Comparison of ENCODE assay signal across 8 cellular contexts in the genomic region with DNA sequence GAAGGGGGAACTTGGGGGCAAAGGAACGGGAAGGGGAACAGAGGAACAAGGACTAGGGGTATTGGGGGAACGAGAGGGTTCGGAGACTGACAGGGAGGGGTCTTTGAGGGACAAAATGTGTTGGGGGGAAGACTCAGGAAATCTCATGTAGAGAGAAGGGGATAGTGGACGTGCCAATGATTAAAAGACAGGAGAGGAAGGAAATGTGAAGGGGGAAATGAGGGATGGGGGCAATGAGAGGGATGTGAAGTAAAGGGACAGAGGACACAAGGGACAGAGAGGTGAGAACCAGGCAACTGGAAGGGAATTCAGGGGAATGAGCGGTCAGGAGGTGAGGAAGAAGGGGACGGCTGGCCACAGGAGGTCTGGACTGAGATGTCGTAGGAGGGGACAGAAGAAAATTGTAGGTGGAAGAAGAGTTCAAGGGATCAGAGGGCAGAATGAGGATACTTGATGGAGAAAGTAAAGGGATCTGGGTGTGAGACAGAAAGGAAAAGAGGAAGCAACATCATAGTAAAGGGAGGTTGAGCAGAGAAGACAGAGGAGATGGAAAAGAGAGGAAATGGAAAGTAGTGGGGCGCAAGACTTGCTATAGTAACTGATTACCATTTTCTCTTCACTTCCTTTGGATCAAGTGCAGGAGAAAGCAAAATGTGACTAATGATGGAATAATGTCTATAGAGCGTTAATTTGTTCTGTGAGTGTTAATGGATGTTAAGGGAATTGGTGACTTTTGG. TPM values are rescaled to one million over a fixed set of nuclear protein-coding genes. Genes with fewer than 3 reads are reported as not detected.
DNase-seq lines count a peak whose midpoint lies in the region; ATAC-seq and TF ChIP-seq lines count a peak whose summit lies in the region.

No MANE protein-coding gene starts in this region.

- 15% methylated on average over 9 of the region's 9 CpGs for WGBS in prostate gland

- no peaks in the 10 kb centered on the region for H3K27me3 ChIP-seq in SJSA1 (replicated peaks)
- no peaks in the 10 kb centered on the region for H3K27me3 ChIP-seq in prostate gland (replicated peaks; ENCODE audit: insufficient read depth)

- H3K27me3 Mint-ChIP-seq in activated CD4-positive, alpha-beta T cell treated with anti-CD3 and anti-CD28 coated beads, Interleukin-2, amount 10 ng/mL, durations not matched to agents 24 days and 14 days: peaks cover 4% of the 10 kb centered on the region

- ATAC-seq in HG03432 (IDR thresholded peaks at IDR 0.05; ENCODE audit: unreplicated experiment) (no peak), GM21515 (IDR thresholded peaks at IDR 0.05; ENCODE audit: unreplicated experiment) (no peak)

- intact Hi-C loops in activated CD4-positive, alpha-beta T cell treated with anti-CD3 and anti-CD28 coated beads, Interleukin-2, amount 10 ng/mL, durations not matched to agents 24 days and 14 days (cut with micrococcal nuclease): loop anchor here (1.0 to 10.0 kb wide), 7 partner anchors 33 to 312 kb away; partner anchors contain the start of genes APH1B, RPS27L and USP3
- intact Hi-C loops in prostate gland (cut with DNase I): loop anchor here (2.0 kb wide), 1 partner anchor 87 kb away; the partner anchor contains the start of gene APH1B

- peak overlapping the region; percentile 92 for H3K4me3 Mint-ChIP-seq in activated CD4-positive, alpha-beta T cell treated with anti-CD3 and anti-CD28 coated beads, Interleukin-2, amount 10 ng/mL, durations not matched to agents 24 days and 14 days

- peaks cover 46% of the 10 kb centered on the region for H3K4me1 Mint-ChIP-seq in activated CD4-positive, alpha-beta T cell treated with anti-CD3 and anti-CD28 coated beads, Interleukin-2, amount 10 ng/mL, durations not matched to agents 24 days and 14 days

- H3K9me3 ChIP-seq in SJSA1 (replicated peaks): no peaks in the 10 kb centered on the region
- no peaks in the 10 kb centered on the region for H3K9me3 ChIP-seq in prostate gland

- H3K27ac Mint-ChIP-seq in activated CD4-positive, alpha-beta T cell treated with anti-CD3 and anti-CD28 coated beads, Interleukin-2, amount 10 ng/mL, durations not matched to agents 24 days and 14 days: peak overlapping the region; percentile 86

- peaks cover 63% of the 10 kb centered on the region for H3K4me1 ChIP-seq in SJSA1 (replicated peaks)
- no peaks in the 10 kb centered on the region for H3K4me1 ChIP-seq in prostate gland (replicated peaks)

- H3K36me3 ChIP-seq in SJSA1: no peaks in the 10 kb centered on the region
- no peaks in the 10 kb centered on the region for H3K36me3 ChIP-seq in prostate gland

- H3K36me3 Mint-ChIP-seq in activated CD4-positive, alpha-beta T cell treated with anti-CD3 and anti-CD28 coated beads, Interleukin-2, amount 10 ng/mL, durations not matched to agents 24 days and 14 days (ENCODE audit: low read depth): peaks cover 36% of the 10 kb centered on the region

- peak; percentile 70 for DNase-seq in activated CD4-positive, alpha-beta T cell treated with anti-CD3 and anti-CD28 coated beads, Interleukin-2, amount 10 ng/mL, durations not matched to agents 24 days and 14 days
- DNase-seq in activated CD4-positive, alpha-beta T cell treated with anti-CD3 and anti-CD28 coated beads, Interleukin-2, amount 50 U/mL, for 4 hours: no peak
- DNase-seq in SJSA1 (ENCODE audit: low read depth in 1 of 2, low spot score in 2 of 2) (no peak), erythroblast (lab: John Stamatoyannopoulos, UW) (peak; percentile 42 to 76), prostate gland (ENCODE audit: low spot score) (no peak), NCI-H774 (lab: John Stamatoyannopoulos, UW) (no peak)

- no peaks in the 10 kb centered on the region for H3K9me3 Mint-ChIP-seq in activated CD4-positive, alpha-beta T cell treated with anti-CD3 and anti-CD28 coated beads, Interleukin-2, amount 10 ng/mL, durations not matched to agents 24 days and 14 days

- no peak for TF ChIP-seq CTCF in prostate gland (IDR thresholded peaks at IDR 0.05)

- H3K4me3 ChIP-seq in SJSA1: peak overlapping the region; percentile 50
- peak overlapping the region; percentile 75 to 82 for H3K4me3 ChIP-seq in prostate gland

- H3K27ac ChIP-seq in SJSA1: no peak overlapping the region; the same call in 1 of the 2 replicates
- H3K27ac ChIP-seq in prostate gland: peak overlapping the region; percentile 87 to 88

- no peak for TF ChIP-seq POLR2A in erythroblast (IDR thresholded peaks at IDR 0.05; ENCODE audit: low read length)
- no peak for TF ChIP-seq POLR2A in prostate gland (IDR thresholded peaks at IDR 0.05)

RNA-seq across cellular contexts. Expression of gene RAB8B, which starts 0.7 kb away (rescaled TPM):
- total RNA-seq in activated CD4-positive, alpha-beta T cell treated with anti-CD3 and anti-CD28 coated beads, Interleukin-2, amount 10 ng/mL, durations not matched to agents 24 days and 14 days: 186 and 187 TPM in 2 replicates
- 66.8 and 75.1 TPM in 2 replicates for total RNA-seq in SJSA1 (2014; rRNA removed; shearing (Covaris generic))
- total RNA-seq in prostate gland: 10 to 100 TPM; 18.5 to 29.2 TPM

RNA-seq across cellular contexts. Expression of gene RPS27L, which starts 32.8 kb away (rescaled TPM):
- total RNA-seq in activated CD4-positive, alpha-beta T cell treated with anti-CD3 and anti-CD28 coated beads, Interleukin-2, amount 10 ng/mL, durations not matched to agents 24 days and 14 days: 167 and 179 TPM in 2 replicates
- total RNA-seq in SJSA1 (2014; rRNA removed; shearing (Covaris generic)): 122 and 148 TPM in 2 replicates
- 100 to 1,000 TPM in 1 of 2 donors, 10 to 100 TPM in 1; 49.2 to 102 TPM for total RNA-seq in prostate gland

Comparison
In these comparisons a context has a peak if more than half of its experiments do, and no peak if none do; other contexts are left out.
1. DNase-seq: peak in activated CD4-positive, alpha-beta T cell treated with anti-CD3 and anti-CD28 coated beads, Interleukin-2, amount 10 ng/mL, durations not matched to agents 24 days and 14 days (single experiment) and erythroblast (2 of 2); none in activated CD4-positive, alpha-beta T cell treated with anti-CD3 and anti-CD28 coated beads, Interleukin-2, amount 50 U/mL, for 4 hours (0 of 2), SJSA1 (0 of 2), prostate gland (single experiment) and NCI-H774 (single experiment).